Comparison of ENCODE assay signal across 8 cellular contexts in genomic region chr4:20773144-20773997, GRCh38.
A peak's percentile ranks its signal among the peaks of the same experiment; 100 is the strongest.
DNase-seq lines count a peak whose midpoint lies in the region; ATAC-seq and TF ChIP-seq lines count a peak whose summit lies in the region.

No MANE protein-coding gene starts in this region.

- TF ChIP-seq CTCF in uterus (IDR thresholded peaks at IDR 0.05): peak; percentile 54 to 65 (median 60)

- peak; percentile 3 for DNase-seq in activated naive CD4-positive, alpha-beta T cell treated with Interleukin-2 at 50 U/mL for 16 hours
- DNase-seq in activated naive CD4-positive, alpha-beta T cell (lab: John Stamatoyannopoulos, UW): no peak
- DNase-seq in NCI-H1105 treated with DMSO at 0.1 percent for 48 hours (lab: John Stamatoyannopoulos, UW) (peak; percentile 55), T1000 (lab: John Stamatoyannopoulos, UW) (peak; percentile 60), epithelial cell of prostate (ENCODE audit: low read depth, low spot score) (peak; percentile 6), mucosa of gallbladder (ENCODE audit: low spot score) (peak; percentile 46), uterus (peak; percentile 22 to 26)

- H3K4me1 ChIP-seq in uterus: no peaks in the 10 kb centered on the region

- intact Hi-C loops in uterus (cut with DNase I; ENCODE audit: low total_unique reads): no loop called here

- H3K4me3 ChIP-seq in uterus: no peak overlapping the region

- H3K27ac ChIP-seq in epithelial cell of prostate: no peak overlapping the region
- H3K27ac ChIP-seq in uterus: no peak overlapping the region

- no peaks in the 10 kb centered on the region for H3K27me3 ChIP-seq in uterus

- no peaks in the 10 kb centered on the region for H3K9me3 ChIP-seq in uterus

- ATAC-seq in HG02610 (IDR thresholded peaks at IDR 0.05; ENCODE audit: unreplicated experiment): peak; percentile 89

- TF ChIP-seq POLR2A in uterus (IDR thresholded peaks at IDR 0.05): no peak

- H3K36me3 ChIP-seq in uterus: no peaks in the 10 kb centered on the region

Comparison
In these comparisons a context has a peak if more than half of its experiments do, and no peak if none do; other contexts are left out.
1. DNase-seq: peak in activated naive CD4-positive, alpha-beta T cell treated with Interleukin-2 at 50 U/mL for 16 hours (single experiment), NCI-H1105 treated with DMSO at 0.1 percent for 48 hours (single experiment), T1000 (single experiment), epithelial cell of prostate (single experiment), mucosa of gallbladder (single experiment) and uterus (2 of 2); none in activated naive CD4-positive, alpha-beta T cell (0 of 4).